Comparison of ENCODE assay signal across 1 cellular context in the genomic region with DNA sequence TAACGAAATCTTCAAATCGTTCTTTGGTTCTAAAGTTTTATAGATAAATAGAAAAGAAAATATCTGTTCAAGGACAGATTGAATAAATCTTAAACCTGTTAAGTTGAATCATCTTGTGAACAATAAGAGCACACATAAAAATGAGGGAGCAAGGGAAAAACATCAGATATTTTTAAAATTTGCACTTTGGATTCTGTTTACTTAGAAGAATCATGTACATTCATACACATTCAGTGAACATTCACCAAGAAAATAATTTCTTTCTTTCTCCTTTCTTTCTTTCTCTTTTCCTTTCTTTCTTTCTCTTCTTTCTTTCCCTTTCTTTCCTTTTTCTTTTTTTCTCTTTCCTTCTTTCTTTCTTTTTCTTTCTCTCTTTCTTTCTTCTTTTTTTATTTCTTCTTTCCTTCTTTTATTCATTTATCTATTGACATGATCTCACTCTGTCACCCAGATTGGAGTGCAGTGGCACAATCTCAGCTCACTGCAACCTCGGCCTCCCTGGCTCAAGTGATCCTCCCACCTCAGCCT.
TF ChIP-seq lines count a peak whose summit lies in the region.

No MANE protein-coding gene starts in this region.

TF ChIP-seq in HepG2, 621 proteins besides CTCF, POLR2A, EP300 and RAD21 (continued from another document):
- TF ChIP-seq, protein P1, sequence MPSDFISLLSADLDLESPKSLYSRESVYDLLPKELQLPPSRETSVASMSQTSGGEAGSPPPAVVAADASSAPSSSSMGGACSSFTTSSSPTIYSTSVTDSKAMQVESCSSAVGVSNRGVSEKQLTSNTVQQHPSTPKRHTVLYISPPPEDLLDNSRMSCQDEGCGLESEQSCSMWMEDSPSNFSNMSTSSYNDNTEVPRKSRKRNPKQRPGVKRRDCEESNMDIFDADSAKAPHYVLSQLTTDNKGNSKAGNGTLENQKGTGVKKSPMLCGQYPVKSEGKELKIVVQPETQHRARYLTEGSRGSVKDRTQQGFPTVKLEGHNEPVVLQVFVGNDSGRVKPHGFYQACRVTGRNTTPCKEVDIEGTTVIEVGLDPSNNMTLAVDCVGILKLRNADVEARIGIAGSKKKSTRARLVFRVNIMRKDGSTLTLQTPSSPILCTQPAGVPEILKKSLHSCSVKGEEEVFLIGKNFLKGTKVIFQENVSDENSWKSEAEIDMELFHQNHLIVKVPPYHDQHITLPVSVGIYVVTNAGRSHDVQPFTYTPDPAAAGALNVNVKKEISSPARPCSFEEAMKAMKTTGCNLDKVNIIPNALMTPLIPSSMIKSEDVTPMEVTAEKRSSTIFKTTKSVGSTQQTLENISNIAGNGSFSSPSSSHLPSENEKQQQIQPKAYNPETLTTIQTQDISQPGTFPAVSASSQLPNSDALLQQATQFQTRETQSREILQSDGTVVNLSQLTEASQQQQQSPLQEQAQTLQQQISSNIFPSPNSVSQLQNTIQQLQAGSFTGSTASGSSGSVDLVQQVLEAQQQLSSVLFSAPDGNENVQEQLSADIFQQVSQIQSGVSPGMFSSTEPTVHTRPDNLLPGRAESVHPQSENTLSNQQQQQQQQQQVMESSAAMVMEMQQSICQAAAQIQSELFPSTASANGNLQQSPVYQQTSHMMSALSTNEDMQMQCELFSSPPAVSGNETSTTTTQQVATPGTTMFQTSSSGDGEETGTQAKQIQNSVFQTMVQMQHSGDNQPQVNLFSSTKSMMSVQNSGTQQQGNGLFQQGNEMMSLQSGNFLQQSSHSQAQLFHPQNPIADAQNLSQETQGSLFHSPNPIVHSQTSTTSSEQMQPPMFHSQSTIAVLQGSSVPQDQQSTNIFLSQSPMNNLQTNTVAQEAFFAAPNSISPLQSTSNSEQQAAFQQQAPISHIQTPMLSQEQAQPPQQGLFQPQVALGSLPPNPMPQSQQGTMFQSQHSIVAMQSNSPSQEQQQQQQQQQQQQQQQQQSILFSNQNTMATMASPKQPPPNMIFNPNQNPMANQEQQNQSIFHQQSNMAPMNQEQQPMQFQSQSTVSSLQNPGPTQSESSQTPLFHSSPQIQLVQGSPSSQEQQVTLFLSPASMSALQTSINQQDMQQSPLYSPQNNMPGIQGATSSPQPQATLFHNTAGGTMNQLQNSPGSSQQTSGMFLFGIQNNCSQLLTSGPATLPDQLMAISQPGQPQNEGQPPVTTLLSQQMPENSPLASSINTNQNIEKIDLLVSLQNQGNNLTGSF (CRISPR knock-in tag; IDR thresholded peaks at IDR 0.05), result no peak
